In the genomic region with DNA sequence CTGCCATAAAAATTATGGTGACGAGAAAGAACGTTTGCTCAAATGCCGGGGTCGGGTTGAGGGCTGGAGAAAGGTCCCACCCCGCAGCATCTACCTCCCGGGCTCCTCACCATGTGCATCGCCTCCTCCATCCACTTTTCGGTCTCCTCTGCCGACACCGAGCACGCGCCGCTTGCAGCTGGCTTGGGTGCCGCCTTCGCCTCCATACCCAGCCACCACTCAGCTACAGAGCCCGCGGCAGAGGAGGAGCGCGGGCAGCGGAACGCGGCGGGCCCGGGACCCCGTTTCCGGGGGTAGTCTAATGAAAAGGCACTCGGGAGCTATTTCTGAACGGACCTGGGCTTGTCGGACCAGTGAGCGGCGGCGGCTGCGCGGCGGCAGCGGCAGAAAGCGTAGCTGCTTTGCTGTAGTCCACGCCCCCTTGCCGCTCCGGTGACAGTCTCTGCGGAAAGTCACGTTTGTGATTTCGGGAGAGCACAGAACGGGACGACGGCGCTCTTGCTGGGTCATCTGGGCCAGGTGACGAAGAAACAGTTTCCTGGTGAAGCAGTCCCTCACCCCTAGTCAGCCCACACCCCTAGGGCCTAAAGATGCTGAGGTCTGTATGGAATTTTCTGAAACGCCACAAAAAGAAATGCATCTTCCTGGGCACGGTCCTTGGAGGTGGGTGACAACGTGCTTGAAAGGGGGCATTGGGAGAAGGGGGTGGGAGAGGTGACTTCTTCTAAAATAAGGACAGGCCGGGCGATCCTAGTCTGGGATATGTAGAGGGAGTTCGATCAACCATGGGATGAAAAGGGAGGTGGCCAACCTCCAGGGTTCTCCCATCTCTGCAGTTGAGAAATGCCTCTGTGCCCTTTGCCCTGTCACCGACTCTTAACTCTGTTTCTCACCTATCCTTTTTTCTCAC, we compare ENCODE assay signal across 8 cellular contexts. TPM values are rescaled to one million over a fixed set of nuclear protein-coding genes. Genes with fewer than 3 reads are reported as not detected.
DNase-seq lines count a peak whose midpoint lies in the region; ATAC-seq and TF ChIP-seq lines count a peak whose summit lies in the region.

Gene ADAT2 (minus strand): TSS at position 243 of the 910 bp plus-strand sequence. CDS start 37 bp downstream, at position 206.
A gene with protein sequence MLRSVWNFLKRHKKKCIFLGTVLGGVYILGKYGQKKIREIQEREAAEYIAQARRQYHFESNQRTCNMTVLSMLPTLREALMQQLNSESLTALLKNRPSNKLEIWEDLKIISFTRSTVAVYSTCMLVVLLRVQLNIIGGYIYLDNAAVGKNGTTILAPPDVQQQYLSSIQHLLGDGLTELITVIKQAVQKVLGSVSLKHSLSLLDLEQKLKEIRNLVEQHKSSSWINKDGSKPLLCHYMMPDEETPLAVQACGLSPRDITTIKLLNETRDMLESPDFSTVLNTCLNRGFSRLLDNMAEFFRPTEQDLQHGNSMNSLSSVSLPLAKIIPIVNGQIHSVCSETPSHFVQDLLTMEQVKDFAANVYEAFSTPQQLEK (plus strand): TSS at position 353 of the 910 bp plus-strand sequence. CDS start 238 bp downstream, at position 591.

- TF ChIP-seq CTCF in right atrium auricular region (IDR thresholded peaks at IDR 0.05), result peak in 1 of 2 donors; percentile 13
- TF ChIP-seq CTCF in psoas muscle (IDR thresholded peaks at IDR 0.05), result no peak
- TF ChIP-seq CTCF in uterus (IDR thresholded peaks at IDR 0.05), result peak in 2 of 4 experiments; percentile 12

- DNase-seq in NCI-H187 treated with DMSO at 0.1 percent for 48 hours (lab: John Stamatoyannopoulos, UW) (peak; percentile 65), T-helper 2 cell (peak; percentile 78 to 98 (median 89)), anterior cingulate cortex (lab: John Stamatoyannopoulos, UW) (peak; percentile 61 to 96 (median 86)), right atrium auricular region (ENCODE audit: low spot score) (peak; percentile 91), psoas muscle (peak; percentile 93 to 96), uterus (peak; percentile 85 to 86)

- H3K27me3 ChIP-seq in right atrium auricular region, result no peaks in the 10 kb centered on the region
- no peaks in the 10 kb centered on the region for H3K27me3 ChIP-seq in psoas muscle (ENCODE audit: insufficient read depth in 3 of 3, low read length in 2 of 3)
- H3K27me3 ChIP-seq in uterus, result no peaks in the 10 kb centered on the region

- H3K9me3 ChIP-seq in right atrium auricular region (no peaks in the 10 kb centered on the region), psoas muscle (no peaks in the 10 kb centered on the region), uterus (no peaks in the 10 kb centered on the region)

- H3K27ac ChIP-seq in right atrium auricular region (peak within 1 kb of the TSS; percentile 62 to 82), psoas muscle (peak within 1 kb of the TSS; percentile 65), uterus (peak within 1 kb of the TSS; percentile 74)

- H3K36me3 ChIP-seq in right atrium auricular region (no peaks in the 10 kb centered on the region), psoas muscle (ENCODE audit: insufficient read depth in 1 of 2, low read depth in 1 of 2) (peaks cover 0 to 12% of the 10 kb centered on the region in 2 donors), uterus (no peaks in the 10 kb centered on the region)

- ATAC-seq in GM18505 (IDR thresholded peaks at IDR 0.05; ENCODE audit: unreplicated experiment), result peak; percentile 98
- peak; percentile 99 for ATAC-seq in HG02970 (IDR thresholded peaks at IDR 0.05; ENCODE audit: low FRiP score, unreplicated experiment)
- peak; percentile 97 to 98 (median 98) for ATAC-seq in psoas muscle

- peak within 1 kb of the TSS; percentile 70 to 78 for H3K4me3 ChIP-seq in right atrium auricular region
- H3K4me3 ChIP-seq in psoas muscle, result peak within 1 kb of the TSS; percentile 69
- peak within 1 kb of the TSS; percentile 59 to 61 for H3K4me3 ChIP-seq in uterus

- TF ChIP-seq POLR2A in GM18505 (IDR thresholded peaks at IDR 0.05; ENCODE audit: borderline replicate concordance, extremely low read depth, insufficient read depth, insufficient read length) (peak; percentile 79), uterus (IDR thresholded peaks at IDR 0.05) (peak; percentile 43 to 51)

- 0% methylated on average over 55 of the region's 55 CpGs for WGBS in psoas muscle, 3 donors

- intact Hi-C loops in psoas muscle (cut with DNase I), result loop anchor here in 1 of 2 donors (5.0 kb wide), 1 partner anchor 62 kb away; the partner anchor contains the start of gene FUCA2
- intact Hi-C loops in uterus (cut with DNase I; ENCODE audit: low total_unique reads), result no loop called here

- H3K4me1 ChIP-seq in right atrium auricular region (peaks cover 0 to 21% of the 10 kb centered on the region in 2 donors), psoas muscle (peaks cover 20% of the 10 kb centered on the region), uterus (no peaks in the 10 kb centered on the region)

RNA-seq across cellular contexts. Expression of gene ADAT2, which starts in this region (rescaled TPM):
- total RNA-seq in right atrium auricular region (1 to 10 TPM; 1.0 to 2.2 TPM), psoas muscle (1 to 10 TPM; 1.2 to 1.7 (median 1.5) TPM), uterus (10 to 100 TPM in 1 of 4 donors, 1 to 10 TPM in 3; 3.8 to 26.1 (median 5.9) TPM)
- 1 to 10 TPM in 2 of 3 donors, under 1 TPM in 1; 0.55 to 2.6 (median 2.1) TPM for polyA plus RNA-seq in psoas muscle

RNA-seq across cellular contexts. Expression of the second gene that starts in this region (rescaled TPM):
- total RNA-seq in right atrium auricular region, result 10 to 100 TPM in 1 of 2 donors, 1 to 10 TPM in 1; 8.4 to 14.9 TPM
- 10 to 100 TPM; 12.9 to 17.9 (median 14.0) TPM for total RNA-seq in psoas muscle
- polyA plus RNA-seq in psoas muscle, result 10 to 100 TPM in 1 of 3 donors, 1 to 10 TPM in 2; 7.1 to 13.0 (median 7.7) TPM
- 10 to 100 TPM in 3 of 4 donors, 1 to 10 TPM in 1; 4.1 to 29.7 (median 19.7) TPM for total RNA-seq in uterus

Comparison
In these comparisons a context has a peak if more than half of its experiments do, and no peak if none do; other contexts are left out.
1. Peak in every context shown above with its lines: DNase-seq, ATAC-seq, H3K4me3 ChIP-seq and H3K27ac ChIP-seq.